16 cellular contexts compared by ENCODE assay signal in the genomic region with DNA sequence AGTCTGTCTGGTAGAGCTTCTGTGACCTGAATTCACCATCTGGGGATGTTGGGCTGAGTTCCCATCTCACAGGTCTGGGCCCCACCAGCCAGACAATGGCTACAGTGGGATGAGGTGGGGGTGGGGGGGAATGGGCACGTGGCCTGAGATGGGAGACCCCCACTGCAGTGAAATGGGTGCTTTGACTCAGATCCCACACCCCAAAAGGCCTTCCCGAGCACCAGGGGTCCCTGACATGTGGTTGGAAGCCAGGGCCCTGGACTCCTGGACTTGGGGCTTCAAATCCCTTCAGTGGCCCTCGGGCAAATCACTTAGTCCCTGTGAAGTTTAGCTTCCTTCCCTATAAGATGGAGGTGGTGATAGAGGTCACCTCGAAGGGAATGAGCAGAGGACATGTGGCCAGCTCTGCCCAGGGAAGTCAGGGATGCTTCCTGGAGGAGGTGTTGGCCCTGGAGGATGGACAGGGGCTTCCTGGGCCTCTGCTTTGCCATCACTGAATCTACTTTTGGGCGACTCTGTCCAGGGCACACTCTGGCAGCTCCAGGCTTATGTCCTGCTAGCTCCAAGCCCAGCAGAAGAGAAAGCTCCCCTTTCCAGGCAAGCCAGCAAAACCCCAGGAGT.
A peak's percentile ranks its signal among the peaks of the same experiment; 100 is the strongest.
DNase-seq lines count a peak whose midpoint lies in the region; ATAC-seq, FAIRE-seq and TF ChIP-seq lines count a peak whose summit lies in the region.
"Had no signal": no experiment of that assay in that cellular context is flagged by ENCODE, and none has a peak within 500 bp of the region (broad histone marks: within the 10 kb centered on the region; RNA-seq: fewer than 3 reads in every experiment).

No MANE protein-coding gene starts in this region.

- H3K4me3 ChIP-seq in BLaER1 treated with 17β-estradiol and CSF1 and Interleukin-3, amounts not matched to agents 10 nM and 100 nM, result no peak overlapping the region
- H3K4me3 ChIP-seq in kidney (ENCODE audit: low read length in 2 of 2) (no peak overlapping the region), upper lobe of right lung (no peak overlapping the region), esophagus squamous epithelium (no peak overlapping the region)
- H3K4me3 ChIP-seq: GM12878 had no signal

- H3K9ac ChIP-seq in BLaER1 treated with 17β-estradiol and CSF1 and Interleukin-3, amounts not matched to agents 10 nM and 100 nM, result no peak overlapping the region; a peak in 1 of 22 replicates
- H3K9ac ChIP-seq in kidney (ENCODE audit: low read length in 2 of 2), result no peak overlapping the region

- WGBS in esophagus squamous epithelium, 2 donors, result 90% methylated on average over 2 of the region's 5 CpGs

- DNase-seq in NCI-H1694 treated with DMSO at 0.1 percent for 48 hours (lab: John Stamatoyannopoulos, UW) (peak; percentile 39), kidney (peak; percentile 39), upper lobe of right lung (peak; percentile 23), NCI-H2196 (lab: John Stamatoyannopoulos, UW; ENCODE audit: unreplicated experiment) (no peak), COLO829 (ENCODE audit: low spot score) (no peak), esophagus squamous epithelium (lab: John Stamatoyannopoulos, UW) (no peak)
- DNase-seq: CD4-positive, alpha-beta T cell; DMS53; DND-41; EL; H9 had no signal

- intact Hi-C loops in kidney (cut with DNase I), result no loop called here
- intact Hi-C loops in upper lobe of right lung (cut with DNase I), result no loop called here
- intact Hi-C loops in esophagus squamous epithelium (cut with DNase I), result no loop called here

- peaks cover 11 to 18% (median 15%) of the 10 kb centered on the region in 11 experiments for H3K9me3 ChIP-seq in BLaER1 treated with 17β-estradiol and CSF1 and Interleukin-3, amounts not matched to agents 10 nM and 100 nM (replicated peaks in 1 of 11)
- H3K9me3 ChIP-seq in kidney (ENCODE audit: control insufficient read depth in 1 of 2, low read length in 2 of 2) (no peaks in the 10 kb centered on the region), upper lobe of right lung (no peaks in the 10 kb centered on the region), esophagus squamous epithelium (peaks cover 0 to 4% (median 0%) of the 10 kb centered on the region in 3 donors)

- no peaks in the 10 kb centered on the region for H3K27me3 ChIP-seq in BLaER1 treated with 17β-estradiol and CSF1 and Interleukin-3, amounts not matched to agents 10 nM and 100 nM
- no peaks in the 10 kb centered on the region for H3K27me3 ChIP-seq in upper lobe of right lung
- H3K27me3 ChIP-seq in esophagus squamous epithelium, result no peaks in the 10 kb centered on the region

- peaks cover 0 to 7% (median 0%) of the 10 kb centered on the region in 11 experiments; a peak in 1 of 22 replicates for H4K20me1 ChIP-seq in BLaER1 treated with 17β-estradiol and CSF1 and Interleukin-3, amounts not matched to agents 10 nM and 100 nM

- H3K36me3 ChIP-seq in BLaER1 treated with 17β-estradiol and CSF1 and Interleukin-3, amounts not matched to agents 10 nM and 100 nM, result peaks cover 17 to 85% (median 37%) of the 10 kb centered on the region in 11 experiments
- H3K36me3 ChIP-seq in kidney (ENCODE audit: control insufficient read depth in 1 of 2, insufficient read depth in 2 of 2, low read length in 2 of 2) (peaks cover 9 to 23% of the 10 kb centered on the region in 2 donors), upper lobe of right lung (peaks cover 47% of the 10 kb centered on the region), esophagus squamous epithelium (peaks cover 3 to 99% (median 7%) of the 10 kb centered on the region in 3 donors)

- TF ChIP-seq CTCF in kidney (IDR thresholded peaks at IDR 0.05; ENCODE audit: borderline replicate concordance, extremely low read depth, insufficient read depth) (no peak), upper lobe of right lung (IDR thresholded peaks at IDR 0.05) (no peak), esophagus squamous epithelium (IDR thresholded peaks at IDR 0.05) (no peak)

- H3K4me1 ChIP-seq in BLaER1 treated with 17β-estradiol and CSF1 and Interleukin-3, amounts not matched to agents 10 nM and 100 nM, result peaks cover 0 to 66% (median 59%) of the 10 kb centered on the region in 10 experiments; a peak in 17 of 20 replicates
- H3K4me1 ChIP-seq in kidney (ENCODE audit: control insufficient read depth in 1 of 2, insufficient read depth in 1 of 2, low read depth in 1 of 2, low read length in 2 of 2) (no peaks in the 10 kb centered on the region), upper lobe of right lung (no peaks in the 10 kb centered on the region), esophagus squamous epithelium (no peaks in the 10 kb centered on the region)

- peak overlapping the region in 8 of 11 experiments; percentile 8 to 55 (median 40); a peak in 13 of 22 replicates for H3K4me2 ChIP-seq in BLaER1 treated with 17β-estradiol and CSF1 and Interleukin-3, amounts not matched to agents 10 nM and 100 nM

- FAIRE-seq in kidney (lab: Jason Lieb, UNC), result no peak
- FAIRE-seq: GM12878, H1, HTR-8/SVneo had no signal

- ATAC-seq in upper lobe of right lung, result no peak
- ATAC-seq: GM12878 had no signal

- peak overlapping the region in 3 of 11 experiments; percentile 13 to 43 (median 14); a peak in 5 of 22 replicates for H3K27ac ChIP-seq in BLaER1 treated with 17β-estradiol and CSF1 and Interleukin-3, amounts not matched to agents 10 nM and 100 nM
- H3K27ac ChIP-seq in kidney (ENCODE audit: low read depth in 2 of 2, low read length in 2 of 2) (no peak overlapping the region), upper lobe of right lung (no peak overlapping the region), esophagus squamous epithelium (no peak overlapping the region)
- H3K27ac ChIP-seq: C4-2B had no signal

- TF ChIP-seq POLR2A in esophagus squamous epithelium (IDR thresholded peaks at IDR 0.05), result no peak

Comparison
In these comparisons a context has a peak if more than half of its experiments do, and no peak if none do; other contexts are left out.
1. DNase-seq: peak in NCI-H1694 treated with DMSO at 0.1 percent for 48 hours (single experiment), kidney (single experiment) and upper lobe of right lung (single experiment); none in NCI-H2196 (single experiment), COLO829 (single experiment) and esophagus squamous epithelium (single experiment).